Comparison of ENCODE assay signal across 9 cellular contexts in genomic region chr17:80959330-80960036, GRCh38. TPM values are rescaled to one million over a fixed set of nuclear protein-coding genes. Genes with fewer than 3 reads are reported as not detected.
DNase-seq lines count a peak whose midpoint lies in the region; ATAC-seq and TF ChIP-seq lines count a peak whose summit lies in the region.
"Had no signal": no experiment of that assay in that cellular context is flagged by ENCODE, and none has a peak within 500 bp of the region (broad histone marks: within the 10 kb centered on the region; RNA-seq: fewer than 3 reads in every experiment).

No MANE protein-coding gene starts in this region.

- TF ChIP-seq CTCF in esophagus squamous epithelium (IDR thresholded peaks at IDR 0.05): no peak
- no peak for TF ChIP-seq CTCF in mucosa of descending colon (IDR thresholded peaks at IDR 0.05)
- peak; percentile 22 to 44 (median 28) for TF ChIP-seq CTCF in uterus (IDR thresholded peaks at IDR 0.05)
- TF ChIP-seq CTCF in progenitor cell of endocrine pancreas (IDR thresholded peaks at IDR 0.05; ENCODE audit: unreplicated experiment): no peak

- H3K36me3 Mint-ChIP-seq in progenitor cell of endocrine pancreas (ENCODE audit: insufficient read depth): peaks cover 9% of the 10 kb centered on the region

- H3K27me3 ChIP-seq in esophagus squamous epithelium (no peaks in the 10 kb centered on the region), uterus (no peaks in the 10 kb centered on the region)

- no peak overlapping the region for H3K4me3 Mint-ChIP-seq in progenitor cell of endocrine pancreas (ENCODE audit: low read depth)
- H3K4me3 Mint-ChIP-seq: naive thymus-derived CD8-positive, alpha-beta T cell had no signal

- peak; percentile 30 for DNase-seq in DMS79 treated with DMSO at 0.1 percent for 48 hours (lab: John Stamatoyannopoulos, UW)
- DNase-seq in DMS79 (lab: John Stamatoyannopoulos, UW): no peak
- no peak for DNase-seq in esophagus squamous epithelium (lab: John Stamatoyannopoulos, UW)
- peak; percentile 53 to 77 (median 70) for DNase-seq in mucosa of descending colon
- peak; percentile 93 to 95 for DNase-seq in uterus
- DNase-seq in effector CD4-positive, alpha-beta T cell: no peak
- no peak for DNase-seq in progenitor cell of endocrine pancreas (ENCODE audit: low spot score, unreplicated experiment)
- DNase-seq: naive thymus-derived CD8-positive, alpha-beta T cell had no signal

- peak overlapping the region; percentile 60 to 87 (median 80) for H3K27ac ChIP-seq in esophagus squamous epithelium
- peak overlapping the region; percentile 86 to 92 for H3K27ac ChIP-seq in uterus

- 38 to 52% methylated on average over 3 to 14 of the region's 23 CpGs for WGBS in esophagus squamous epithelium, 2 donors

- no peak overlapping the region for H3K27ac Mint-ChIP-seq in progenitor cell of endocrine pancreas
- H3K27ac Mint-ChIP-seq: naive thymus-derived CD8-positive, alpha-beta T cell had no signal

- H3K27me3 Mint-ChIP-seq in progenitor cell of endocrine pancreas: no peaks in the 10 kb centered on the region
- H3K27me3 Mint-ChIP-seq: naive thymus-derived CD8-positive, alpha-beta T cell had no signal

- H3K9me3 ChIP-seq in esophagus squamous epithelium: no peaks in the 10 kb centered on the region
- no peaks in the 10 kb centered on the region for H3K9me3 ChIP-seq in mucosa of descending colon
- no peaks in the 10 kb centered on the region for H3K9me3 ChIP-seq in uterus

- H3K4me1 Mint-ChIP-seq in progenitor cell of endocrine pancreas (ENCODE audit: low read depth): no peaks in the 10 kb centered on the region

- ATAC-seq in mucosa of descending colon: peak; percentile 68
- no peak for ATAC-seq in GM19324 (IDR thresholded peaks at IDR 0.05; ENCODE audit: low FRiP score, unreplicated experiment)
- ATAC-seq: naive thymus-derived CD8-positive, alpha-beta T cell had no signal

- peaks cover 6 to 35% (median 20%) of the 10 kb centered on the region in 3 donors for H3K4me1 ChIP-seq in esophagus squamous epithelium
- no peaks in the 10 kb centered on the region for H3K4me1 ChIP-seq in mucosa of descending colon (ENCODE audit: low read depth)
- H3K4me1 ChIP-seq in uterus: peaks cover 10 to 32% of the 10 kb centered on the region in 2 donors

- TF ChIP-seq POLR2A in esophagus squamous epithelium (IDR thresholded peaks at IDR 0.05) (no peak), uterus (IDR thresholded peaks at IDR 0.05) (no peak)

- peaks cover 0 to 39% (median 0%) of the 10 kb centered on the region in 3 donors for H3K36me3 ChIP-seq in esophagus squamous epithelium
- H3K36me3 ChIP-seq in mucosa of descending colon (ENCODE audit: low read depth): no peaks in the 10 kb centered on the region
- no peaks in the 10 kb centered on the region for H3K36me3 ChIP-seq in uterus

- no peaks in the 10 kb centered on the region for H3K9me3 Mint-ChIP-seq in progenitor cell of endocrine pancreas (ENCODE audit: low read depth)
- H3K9me3 Mint-ChIP-seq: naive thymus-derived CD8-positive, alpha-beta T cell had no signal

- intact Hi-C loops in esophagus squamous epithelium (cut with DNase I): no loop called here
- intact Hi-C loops in mucosa of descending colon (cut with DNase I, micrococcal nuclease): no loop called here
- intact Hi-C loops in uterus (cut with DNase I; ENCODE audit: low total_unique reads): loop anchor here (10.0 kb wide), 1 partner anchor 95 kb away; no protein-coding TSS in a partner anchor

- H3K4me3 ChIP-seq in esophagus squamous epithelium: no peak overlapping the region
- no peak overlapping the region for H3K4me3 ChIP-seq in mucosa of descending colon
- H3K4me3 ChIP-seq in uterus: no peak overlapping the region

RNA-seq across cellular contexts. Expression of gene CHMP6, which starts 32.2 kb away (rescaled TPM):
- total RNA-seq in esophagus squamous epithelium (10 to 100 TPM; 16.7 to 23.8 (median 22.1) TPM), mucosa of descending colon (10 to 100 TPM; 35.1 to 43.9 (median 35.4) TPM), uterus (10 to 100 TPM in 3 of 4 donors, 1 to 10 TPM in 1; 3.6 to 33.2 (median 19.8) TPM), progenitor cell of endocrine pancreas (26.1 and 27.8 TPM in 2 replicates)

Comparison
In these comparisons a context has a peak if more than half of its experiments do, and no peak if none do; other contexts are left out.
1. DNase-seq: peak in DMS79 treated with DMSO at 0.1 percent for 48 hours (single experiment), mucosa of descending colon (3 of 3) and uterus (2 of 2); none in DMS79 (single experiment), esophagus squamous epithelium (single experiment), effector CD4-positive, alpha-beta T cell (single experiment) and progenitor cell of endocrine pancreas (single experiment).
2. CTCF ChIP-seq: peak in uterus (4 of 4); none in esophagus squamous epithelium (0 of 6), mucosa of descending colon (single experiment) and progenitor cell of endocrine pancreas (single experiment).